21 cellular contexts compared by ENCODE assay signal in the genomic region with DNA sequence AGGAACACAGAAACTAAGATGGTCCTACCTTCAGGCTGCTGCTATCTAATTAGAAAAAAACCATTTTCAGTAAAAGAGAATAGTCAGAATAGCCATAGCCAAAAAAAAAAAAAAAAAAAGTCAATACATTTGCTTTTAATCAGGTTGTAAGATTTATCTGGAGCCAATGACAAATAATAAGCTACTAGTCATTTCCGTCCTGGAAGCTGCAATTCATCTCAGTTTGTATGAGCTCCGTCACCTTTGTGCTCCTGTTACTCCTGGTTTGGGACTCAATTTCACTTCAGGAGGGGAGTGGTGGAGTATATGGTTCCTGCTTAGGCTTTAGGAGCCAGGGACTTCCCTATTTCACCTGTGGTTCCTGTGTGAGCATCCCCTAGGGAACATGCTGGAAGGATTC.
DNase-seq lines count a peak whose midpoint lies in the region; FAIRE-seq and TF ChIP-seq lines count a peak whose summit lies in the region.
"Had no signal": no experiment of that assay in that cellular context is flagged by ENCODE, and none has a peak within 500 bp of the region (broad histone marks: within the 10 kb centered on the region; RNA-seq: fewer than 3 reads in every experiment).

No MANE protein-coding gene starts in this region.

- no peak overlapping the region for H3K4me3 ChIP-seq in keratinocyte (ENCODE audit: control insufficient read depth in 2 of 3, extremely low read depth in 1 of 3, insufficient read depth in 2 of 3, low read depth in 1 of 3, low read length in 3 of 3)
- H3K4me3 ChIP-seq: Peyer's patch, SJCRH30 had no signal

- no peaks in the 10 kb centered on the region for H3K9me1 ChIP-seq in keratinocyte (ENCODE audit: control insufficient read depth, extremely low read depth, insufficient read depth, low read length)

- peak overlapping the region; percentile 65; the same call in 1 of the 2 replicates for H3K27ac Mint-ChIP-seq in HFFc6
- H3K27ac Mint-ChIP-seq: B cell, CD14-positive monocyte had no signal

- no peak for TF ChIP-seq CTCF in HFFc6 (IDR thresholded peaks at IDR 0.05)
- TF ChIP-seq CTCF in keratinocyte (optimal IDR thresholded peaks at IDR 0.05 in 1 of 3, IDR thresholded peaks at IDR 0.05 in 1 of 3, conservative IDR thresholded peaks at IDR 0.05 in 1 of 3; ENCODE audit: extremely low read depth in 1 of 3, insufficient read depth in 2 of 3, low read length in 3 of 3): no peak
- no peak for TF ChIP-seq CTCF in GM13976 (IDR thresholded peaks at IDR 0.05; ENCODE audit: borderline replicate concordance, control extremely low read depth, extremely low read depth, insufficient read depth, missing control alignments)

- DNase-seq in HFFc6 (no peak), keratinocyte (ENCODE audit: low read depth, low spot score) (no peak), posterior cingulate gyrus (no peak), NCI-H1436 treated with DMSO at 0.1 percent for 48 hours (lab: John Stamatoyannopoulos, UW) (no peak), GM13976 (ENCODE audit: low spot score) (no peak), DMS114 treated with DMSO at 0.1 percent for 48 hours (lab: John Stamatoyannopoulos, UW; ENCODE audit: unreplicated experiment) (no peak)
- DNase-seq: DMS53, EL, GF-D8, NCI-H1092 treated with DMSO at 0.1 percent for 48 hours, NCI-H2029, NCI-H226, NCI-H524 treated with DMSO at 0.1 percent for 48 hours, Peyer's patch, SJCRH30 had no signal

- peak overlapping the region; percentile 87 for H2AFZ ChIP-seq in keratinocyte (ENCODE audit: control insufficient read depth, low read length)

- H4K20me1 ChIP-seq in keratinocyte (ENCODE audit: control insufficient read depth, extremely low read depth, insufficient read depth, low read length): no peaks in the 10 kb centered on the region

- H3K4me1 Mint-ChIP-seq in HFFc6 (ENCODE audit: low read depth): peaks cover 41% of the 10 kb centered on the region
- H3K4me1 Mint-ChIP-seq: B cell, CD14-positive monocyte had no signal

- FAIRE-seq in A204.1 (lab: Jason Lieb, UNC) (peak; percentile 49), keratinocyte (lab: Jason Lieb, UNC) (peak; percentile 72)

- H3K27ac ChIP-seq in cingulate gyrus (ENCODE audit: low read depth, low read length) (peak overlapping the region; percentile 61), keratinocyte (ENCODE audit: control insufficient read depth, insufficient read depth, low read length) (no peak overlapping the region)
- H3K27ac ChIP-seq: KMS-11, Peyer's patch, SJCRH30 had no signal

- in situ Hi-C loops in GM13976 (cut with MboI; ENCODE audit: low sequenced_read_pairs, unreplicated experiment): no loop called here

- no peaks in the 10 kb centered on the region for H3K79me2 ChIP-seq in keratinocyte (ENCODE audit: control insufficient read depth, insufficient read depth, low read length)

- H3K36me3 Mint-ChIP-seq in HFFc6 (ENCODE audit: low read depth): peaks cover 2% of the 10 kb centered on the region
- H3K36me3 Mint-ChIP-seq: CD14-positive monocyte had no signal

- no peaks in the 10 kb centered on the region for H3K27me3 ChIP-seq in keratinocyte (ENCODE audit: control insufficient read depth, extremely low read depth, insufficient read depth, low read length)
- H3K27me3 ChIP-seq: Peyer's patch, SJCRH30 had no signal

- no peaks in the 10 kb centered on the region for H3K36me3 ChIP-seq in keratinocyte (ENCODE audit: control insufficient read depth in 2 of 2, extremely low read depth in 1 of 2, insufficient read depth in 2 of 2, low read length in 2 of 2)
- H3K36me3 ChIP-seq: Peyer's patch, SJCRH30 had no signal

- H3K9ac ChIP-seq in keratinocyte (ENCODE audit: control insufficient read depth, extremely low read depth, insufficient read depth, low read length): no peak overlapping the region
- H3K9ac ChIP-seq: KMS-11 had no signal

- peaks cover 1% of the 10 kb centered on the region for H3K9me3 Mint-ChIP-seq in HFFc6
- H3K9me3 Mint-ChIP-seq: H9 had no signal

- intact Hi-C loops in posterior cingulate gyrus (cut with DNase I): no loop called here

- no peaks in the 10 kb centered on the region for H3K9me3 ChIP-seq in keratinocyte (ENCODE audit: control insufficient read depth, low read depth, low read length)
- H3K9me3 ChIP-seq: Peyer's patch, SJCRH30 had no signal

- dilution Hi-C loops in keratinocyte (cut with MboI; ENCODE audit: extremely low pct_ligation_motif_present, low sequenced_read_pairs): no loop called here

- H3K4me2 ChIP-seq in keratinocyte (ENCODE audit: control insufficient read depth, extremely low read depth, insufficient read depth, low read depth, low read length): no peak overlapping the region
- H3K4me2 ChIP-seq: KMS-11 had no signal

- H3K4me1 ChIP-seq in keratinocyte (ENCODE audit: control insufficient read depth, extremely low read depth, insufficient read depth, low read length): peaks cover 6% of the 10 kb centered on the region
- H3K4me1 ChIP-seq: Peyer's patch, SJCRH30 had no signal

- no peak overlapping the region for H3K4me3 Mint-ChIP-seq in HFFc6
- H3K4me3 Mint-ChIP-seq: B cell, CD14-positive monocyte, H9 had no signal

- H3K27me3 Mint-ChIP-seq in HFFc6 (ENCODE audit: insufficient read depth): no peaks in the 10 kb centered on the region; the same call in 1 of the 2 replicates
